In the genomic region with DNA sequence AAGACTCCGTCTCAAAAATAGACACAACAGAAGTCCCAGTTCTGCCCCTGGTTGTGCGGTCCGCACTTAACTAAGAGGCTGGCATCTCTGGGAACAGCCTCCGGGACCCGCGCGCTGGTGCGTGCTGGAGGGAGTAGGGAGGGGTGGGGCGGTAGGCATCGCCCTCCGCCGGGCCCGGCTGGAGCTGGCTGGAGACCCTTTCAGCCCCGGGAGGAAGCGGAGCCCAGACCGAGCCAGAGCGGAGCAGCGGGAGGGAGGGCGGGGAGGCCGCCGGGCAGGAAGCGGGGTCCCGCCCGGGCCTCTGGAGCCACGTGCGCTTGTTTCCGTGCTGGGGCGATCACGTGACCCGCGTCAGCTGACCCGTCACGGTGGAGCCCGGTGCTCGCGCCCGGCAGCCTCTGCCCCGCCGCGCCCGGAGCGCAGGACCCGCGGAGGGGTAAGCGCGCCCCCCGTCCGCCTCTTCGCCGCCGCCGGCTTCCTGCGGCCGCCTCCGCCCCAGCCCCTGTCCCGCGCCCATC, we compare ENCODE assay signal across 8 cellular contexts. TPM values are rescaled to one million over a fixed set of nuclear protein-coding genes. Genes with fewer than 3 reads are reported as not detected.
DNase-seq lines count a peak whose midpoint lies in the region; ATAC-seq and TF ChIP-seq lines count a peak whose summit lies in the region.

WDR81 (plus strand) TSS at position 354 of the 518 bp plus-strand sequence. CDS start 256 bp downstream, outside the sequence.

- DNase-seq in NCI-H2171 treated with DMSO at 0.1 percent for 48 hours (lab: John Stamatoyannopoulos, UW), result peak; percentile 94
- DNase-seq in caudate nucleus (lab: John Stamatoyannopoulos, UW), result peak in 60 of 61 donors; percentile 17 to 93 (median 82)
- peak; percentile 82 for DNase-seq in inferior parietal cortex (ENCODE audit: extremely low spot score)
- peak; percentile 62 for DNase-seq in smooth muscle cell (lab: John Stamatoyannopoulos, UW; ENCODE audit: unreplicated experiment)

- H3K79me2 ChIP-seq in smooth muscle cell (ENCODE audit: low read depth), result no peaks in the 10 kb centered on the region

- WGBS in smooth muscle cell (ENCODE audit: low lambda C conversion rate), result 2% methylated on average over 32 of the region's 57 CpGs

- no peaks in the 10 kb centered on the region for H3K9me3 ChIP-seq in smooth muscle cell (replicated peaks; ENCODE audit: low read depth)

- H3K27ac ChIP-seq in caudate nucleus (ENCODE audit: low read depth, low read length), result peak within 1 kb of the TSS; percentile 89
- peak within 1 kb of the TSS; percentile 97 for H3K27ac ChIP-seq in smooth muscle cell (ENCODE audit: low read depth)

- peak within 1 kb of the TSS; percentile 62 for H3K9ac ChIP-seq in smooth muscle cell (ENCODE audit: low read depth)

- TF ChIP-seq CTCF in smooth muscle cell (IDR thresholded peaks at IDR 0.05; ENCODE audit: borderline replicate concordance, insufficient read depth, poor library complexity, severe bottlenecking), result no peak

- H3F3A ChIP-seq in smooth muscle cell (ENCODE audit: low read depth), result peaks cover 3% of the 10 kb centered on the region

- peak within 1 kb of the TSS; percentile 82; the same call in 1 of the 2 replicates for H3K4me3 ChIP-seq in GM08714 (ENCODE audit: low read length)
- H3K4me3 ChIP-seq in smooth muscle cell, result peak within 1 kb of the TSS; percentile 61

- peaks cover 5% of the 10 kb centered on the region for H3K4me1 ChIP-seq in smooth muscle cell (ENCODE audit: low read depth)

- H3K4me2 ChIP-seq in smooth muscle cell, result peak within 1 kb of the TSS; percentile 96

- H4K20me1 ChIP-seq in smooth muscle cell (ENCODE audit: low read depth), result no peaks in the 10 kb centered on the region

- no peaks in the 10 kb centered on the region for H3K27me3 ChIP-seq in smooth muscle cell (ENCODE audit: low read depth)

- ATAC-seq in HG02610 (IDR thresholded peaks at IDR 0.05; ENCODE audit: unreplicated experiment) (peak; percentile 45), HG03378 (IDR thresholded peaks at IDR 0.05; ENCODE audit: unreplicated experiment) (no peak)
- ATAC-seq in activated CD4-positive, CD25-positive, alpha-beta regulatory T cell treated with anti-CD3 and anti-CD28 coated beads, Interleukin-2, amount 50 U/mL, for 24 hours, result peak; percentile 85 to 86

- H2AFZ ChIP-seq in smooth muscle cell (ENCODE audit: low read depth), result peak within 1 kb of the TSS; percentile 78

- H3K36me3 ChIP-seq in smooth muscle cell (ENCODE audit: low read depth), result no peaks in the 10 kb centered on the region

RNA-seq across cellular contexts. Expression of gene WDR81, which starts in this region (rescaled TPM):
- total RNA-seq in smooth muscle cell, result 5.6 and 5.7 TPM in 2 replicates
- polyA plus RNA-seq in smooth muscle cell, result 9.7 TPM in 2 replicates
